ENCODE assay signal across 7 cellular contexts in genomic region chr19:3034194-3034844, GRCh38. TPM values are rescaled to one million over a fixed set of nuclear protein-coding genes. Genes with fewer than 3 reads are reported as not detected.
DNase-seq lines count a peak whose midpoint lies in the region; ATAC-seq and TF ChIP-seq lines count a peak whose summit lies in the region.

No MANE protein-coding gene starts in this region.

- H3K36me3 Mint-ChIP-seq in HFFc6 (ENCODE audit: low read depth): no peaks in the 10 kb centered on the region
- no peaks in the 10 kb centered on the region for H3K36me3 Mint-ChIP-seq in activated CD4-positive, alpha-beta memory T cell treated with anti-CD3 and anti-CD28 coated beads, Interleukin-2, amount 10 ng/mL, durations not matched to agents 7 days and 5 days (ENCODE audit: low read depth)
- peaks cover 20% of the 10 kb centered on the region for H3K36me3 Mint-ChIP-seq in stimulated activated effector memory CD8-positive, alpha-beta T cell treated with anti-CD3 and anti-CD28 coated beads, Interleukin-12 subunit alpha, Interleukin-12 subunit beta, amount 100 ng/mL, for 72 hours

- no peak for ATAC-seq in stimulated activated effector memory CD8-positive, alpha-beta T cell treated with anti-CD3 and anti-CD28 coated beads, Interleukin-12 subunit alpha, Interleukin-12 subunit beta, amount 100 ng/mL, for 72 hours

- H3K4me3 Mint-ChIP-seq in HFFc6: peak overlapping the region; percentile 93
- peak overlapping the region; percentile 83 for H3K4me3 Mint-ChIP-seq in activated CD4-positive, alpha-beta memory T cell treated with anti-CD3 and anti-CD28 coated beads, Interleukin-2, amount 10 ng/mL, durations not matched to agents 7 days and 5 days
- peak overlapping the region; percentile 91 for H3K4me3 Mint-ChIP-seq in stimulated activated effector memory CD8-positive, alpha-beta T cell treated with anti-CD3 and anti-CD28 coated beads, Interleukin-12 subunit alpha, Interleukin-12 subunit beta, amount 100 ng/mL, for 72 hours

- peaks cover 29% of the 10 kb centered on the region for H3K27me3 Mint-ChIP-seq in HFFc6 (ENCODE audit: insufficient read depth)
- H3K27me3 Mint-ChIP-seq in activated CD4-positive, alpha-beta memory T cell treated with anti-CD3 and anti-CD28 coated beads, Interleukin-2, amount 10 ng/mL, durations not matched to agents 7 days and 5 days: peaks cover 37% of the 10 kb centered on the region

- no peak for TF ChIP-seq CTCF in HFFc6 (IDR thresholded peaks at IDR 0.05)

- no peaks in the 10 kb centered on the region for H3K9me3 Mint-ChIP-seq in HFFc6
- H3K9me3 Mint-ChIP-seq in activated CD4-positive, alpha-beta memory T cell treated with anti-CD3 and anti-CD28 coated beads, Interleukin-2, amount 10 ng/mL, durations not matched to agents 7 days and 5 days: no peaks in the 10 kb centered on the region
- no peaks in the 10 kb centered on the region for H3K9me3 Mint-ChIP-seq in stimulated activated effector memory CD8-positive, alpha-beta T cell treated with anti-CD3 and anti-CD28 coated beads, Interleukin-12 subunit alpha, Interleukin-12 subunit beta, amount 100 ng/mL, for 72 hours

- CTCF ChIA-PET in activated CD4-positive, alpha-beta memory T cell treated with anti-CD3 and anti-CD28 coated beads, Interleukin-2, amount 10 ng/mL, durations not matched to agents 7 days and 5 days (lab: Charles Lee): interaction anchor here (2.0 kb wide), 1 partner anchor 41 kb away, joined by 6 read pairs; no protein-coding TSS in a partner anchor

- H3K4me1 Mint-ChIP-seq in HFFc6 (ENCODE audit: low read depth): peaks cover 46% of the 10 kb centered on the region
- H3K4me1 Mint-ChIP-seq in activated CD4-positive, alpha-beta memory T cell treated with anti-CD3 and anti-CD28 coated beads, Interleukin-2, amount 10 ng/mL, durations not matched to agents 7 days and 5 days: peaks cover 30% of the 10 kb centered on the region
- H3K4me1 Mint-ChIP-seq in stimulated activated effector memory CD8-positive, alpha-beta T cell treated with anti-CD3 and anti-CD28 coated beads, Interleukin-12 subunit alpha, Interleukin-12 subunit beta, amount 100 ng/mL, for 72 hours: peaks cover 40% of the 10 kb centered on the region

- DNase-seq in HFFc6 (peak; percentile 4), COLO668 (lab: John Stamatoyannopoulos, UW; ENCODE audit: unreplicated experiment) (no peak), NCI-H1417 treated with DMSO at 0.1 percent for 48 hours (lab: John Stamatoyannopoulos, UW) (no peak), NCI-H2081 treated with DMSO at 0.1 percent for 48 hours (lab: John Stamatoyannopoulos, UW) (no peak)
- DNase-seq in activated CD4-positive, alpha-beta memory T cell treated with anti-CD3 and anti-CD28 coated beads, Interleukin-2, amount 10 ng/mL, durations not matched to agents 7 days and 5 days: no peak
- DNase-seq in stimulated activated effector memory CD8-positive, alpha-beta T cell treated with anti-CD3 and anti-CD28 coated beads, Interleukin-12 subunit alpha, Interleukin-12 subunit beta, amount 100 ng/mL, for 72 hours (ENCODE audit: low spot score in 2 of 2): no peak

- peak overlapping the region; percentile 96 for H3K27ac Mint-ChIP-seq in HFFc6
- peak overlapping the region; percentile 91 for H3K27ac Mint-ChIP-seq in activated CD4-positive, alpha-beta memory T cell treated with anti-CD3 and anti-CD28 coated beads, Interleukin-2, amount 10 ng/mL, durations not matched to agents 7 days and 5 days
- peak overlapping the region; percentile 97 for H3K27ac Mint-ChIP-seq in stimulated activated effector memory CD8-positive, alpha-beta T cell treated with anti-CD3 and anti-CD28 coated beads, Interleukin-12 subunit alpha, Interleukin-12 subunit beta, amount 100 ng/mL, for 72 hours

- POLR2A ChIA-PET in activated CD4-positive, alpha-beta memory T cell treated with anti-CD3 and anti-CD28 coated beads, Interleukin-2, amount 10 ng/mL, durations not matched to agents 7 days and 5 days (lab: Charles Lee): interaction anchor here (4.2 kb wide), 1 partner anchor 26 kb away, joined by 81 read pairs; the partner anchor contains the start of gene TLE5

- H3K4me3 ChIP-seq in iPS-18c (ENCODE audit: insufficient read depth, low read depth, low read length): 0 out of 2 replicates have a peak overlapping the region, but pooled peaks have one; percentile 69

- no peaks in the 10 kb centered on the region for H3K9me3 ChIP-seq in iPS-18c (ENCODE audit: control insufficient read depth, insufficient read depth, low read length)

RNA-seq across cellular contexts. Expression of gene TLE2, which starts 5.2 kb away (rescaled TPM):
- under 1 TPM in 4 of 6 experiments, not detected in 2; 0.15 to 0.67 (median 0.46) TPM for total RNA-seq in HFFc6 (2021; fragmentation: NEBNext Ultra II Directional; extraction: Animal tissue kit (Norgen Biotek cat#: 25700))
- total RNA-seq in activated CD4-positive, alpha-beta memory T cell treated with anti-CD3 and anti-CD28 coated beads, Interleukin-2, amount 10 ng/mL, durations not matched to agents 7 days and 5 days: 1 to 10 TPM; 1.3 to 1.4 TPM

RNA-seq across cellular contexts. Expression of gene TLE5, which starts 28.0 kb away (rescaled TPM):
- 100 to 1,000 TPM; 332 to 383 (median 356) TPM for total RNA-seq in HFFc6 (2021; fragmentation: NEBNext Ultra II Directional; extraction: Animal tissue kit (Norgen Biotek cat#: 25700))
- 100 to 1,000 TPM; 712 to 724 TPM for total RNA-seq in activated CD4-positive, alpha-beta memory T cell treated with anti-CD3 and anti-CD28 coated beads, Interleukin-2, amount 10 ng/mL, durations not matched to agents 7 days and 5 days

RNA-seq across cellular contexts. Expression of gene TLE6, which starts 57.0 kb away (rescaled TPM):
- 1 to 10 TPM in 5 of 6 experiments, under 1 TPM in 1; 0.82 to 3.0 (median 1.2) TPM for total RNA-seq in HFFc6 (2021; fragmentation: NEBNext Ultra II Directional; extraction: Animal tissue kit (Norgen Biotek cat#: 25700))
- 1 to 10 TPM; 1.1 to 2.0 TPM for total RNA-seq in activated CD4-positive, alpha-beta memory T cell treated with anti-CD3 and anti-CD28 coated beads, Interleukin-2, amount 10 ng/mL, durations not matched to agents 7 days and 5 days

RNA-seq across cellular contexts. Expression of gene GNA11, which starts 59.8 kb away (rescaled TPM):
- 10 to 100 TPM; 72.0 to 86.0 (median 77.6) TPM for total RNA-seq in HFFc6 (2021; fragmentation: NEBNext Ultra II Directional; extraction: Animal tissue kit (Norgen Biotek cat#: 25700))
- under 1 TPM; 0.63 to 0.78 TPM for total RNA-seq in activated CD4-positive, alpha-beta memory T cell treated with anti-CD3 and anti-CD28 coated beads, Interleukin-2, amount 10 ng/mL, durations not matched to agents 7 days and 5 days
